Comparison of ENCODE assay signal across 8 cellular contexts in the genomic region with DNA sequence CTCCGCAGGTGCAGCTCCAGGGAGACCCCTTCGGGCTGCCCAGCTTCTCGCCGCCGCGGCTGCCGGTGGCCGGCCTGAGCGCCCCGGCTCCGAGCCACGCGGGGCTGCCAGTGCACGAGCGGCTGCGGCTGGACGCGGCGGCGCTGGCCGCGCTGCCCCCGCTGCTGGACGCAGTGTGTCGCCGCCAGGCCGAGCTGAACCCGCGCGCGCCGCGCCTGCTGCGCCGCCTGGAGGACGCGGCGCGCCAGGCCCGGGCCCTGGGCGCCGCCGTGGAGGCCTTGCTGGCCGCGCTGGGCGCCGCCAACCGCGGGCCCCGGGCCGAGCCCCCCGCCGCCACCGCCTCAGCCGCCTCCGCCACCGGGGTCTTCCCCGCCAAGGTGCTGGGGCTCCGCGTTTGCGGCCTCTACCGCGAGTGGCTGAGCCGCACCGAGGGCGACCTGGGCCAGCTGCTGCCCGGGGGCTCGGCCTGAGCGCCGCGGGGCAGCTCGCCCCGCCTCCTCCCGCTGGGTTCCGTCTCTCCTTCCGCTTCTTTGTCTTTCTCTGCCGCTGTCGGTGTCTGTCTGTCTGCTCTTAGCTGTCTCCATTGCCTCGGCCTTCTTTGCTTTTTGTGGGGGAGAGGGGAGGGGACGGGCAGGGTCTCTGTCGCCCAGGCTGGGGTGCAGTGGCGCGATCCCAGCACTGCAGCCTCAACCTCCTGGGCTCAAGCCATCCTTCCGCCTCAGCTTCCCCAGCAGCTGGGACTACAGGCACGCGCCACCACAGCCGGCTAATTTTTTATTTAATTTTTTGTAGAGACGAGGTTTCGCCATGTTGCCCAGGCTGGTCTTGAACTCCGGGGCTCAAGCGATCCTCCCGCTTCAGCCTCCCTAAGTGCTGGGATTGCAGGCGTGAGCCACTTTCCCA. TPM values are rescaled to one million over a fixed set of nuclear protein-coding genes. Genes with fewer than 3 reads are reported as not detected.
A peak's percentile ranks its signal among the peaks of the same experiment; 100 is the strongest.
DNase-seq lines count a peak whose midpoint lies in the region; ATAC-seq, FAIRE-seq and TF ChIP-seq lines count a peak whose summit lies in the region.

No MANE protein-coding gene starts in this region.

- H3K4me2 ChIP-seq in H1 (ENCODE audit: insufficient read depth in 1 of 2, low read depth in 2 of 2, low read length in 2 of 2): peak overlapping the region; percentile 53 to 82

- H4K8ac ChIP-seq in H1 (ENCODE audit: extremely low read depth, insufficient read depth, low read length): no peak overlapping the region; the same call in 1 of the 2 replicates

- peak; percentile 57 for TF ChIP-seq POLR2A in NB4 (IDR thresholded peaks at IDR 0.05; ENCODE audit: extremely low read depth, insufficient read length)
- no peak for TF ChIP-seq POLR2A in H1 (IDR thresholded peaks at IDR 0.05; ENCODE audit: control extremely low read depth in 1 of 2, low read depth in 2 of 2, low read length in 2 of 2)

- no peaks in the 10 kb centered on the region for H3K79me2 ChIP-seq in H1 (ENCODE audit: control insufficient read depth in 1 of 2, insufficient read depth in 2 of 2, low read length in 2 of 2)

- peaks cover 4% of the 10 kb centered on the region; the same call in 1 of the 2 replicates for H3K23me2 ChIP-seq in H1 (ENCODE audit: low read depth, low read length)

- H3K14ac ChIP-seq in H1 (ENCODE audit: insufficient read length): no peak overlapping the region

- H3K27ac Mint-ChIP-seq in activated CD4-positive, alpha-beta memory T cell treated with anti-CD3 and anti-CD28 coated beads, Interleukin-2, amount 10 ng/mL, durations not matched to agents 7 days and 5 days: peak overlapping the region; percentile 94
- H3K27ac Mint-ChIP-seq in stimulated activated naive B cell treated with anti-CD40 and anti-IgM and Interleukin-4, amounts not matched to agents 10 μg/mL and 1 μg/mL and 100 μg/mL, for 72 hours: peak overlapping the region; percentile 98

- H3K56ac ChIP-seq in H1 (replicated peaks; ENCODE audit: insufficient read length, low read depth, low read length): no peak overlapping the region

- no peak overlapping the region; the same call in 1 of the 2 replicates for H2BK20ac ChIP-seq in H1 (ENCODE audit: low read length)

- H2AFZ ChIP-seq in H1 (ENCODE audit: low read length): no peak overlapping the region; the same call in 1 of the 2 replicates

- H3K18ac ChIP-seq in H1 (ENCODE audit: extremely low read depth, low read length): peak overlapping the region; percentile 78

- no peaks in the 10 kb centered on the region for H3K27me3 Mint-ChIP-seq in activated CD4-positive, alpha-beta memory T cell treated with anti-CD3 and anti-CD28 coated beads, Interleukin-2, amount 10 ng/mL, durations not matched to agents 7 days and 5 days
- H3K27me3 Mint-ChIP-seq in stimulated activated naive B cell treated with anti-CD40 and anti-IgM and Interleukin-4, amounts not matched to agents 10 μg/mL and 1 μg/mL and 100 μg/mL, for 72 hours: no peaks in the 10 kb centered on the region

- peak overlapping the region; percentile 60; the same call in 1 of the 2 replicates for H2BK12ac ChIP-seq in H1 (ENCODE audit: low read depth, low read length)

- peak overlapping the region; percentile 6; the same call in 1 of the 2 replicates for H2BK5ac ChIP-seq in H1 (ENCODE audit: low read depth, low read length)

- FAIRE-seq in H1 (lab: Jason Lieb, UNC): no peak

- ATAC-seq in GM21526 (IDR thresholded peaks at IDR 0.05; ENCODE audit: low FRiP score, unreplicated experiment) (peak; percentile 48), HG02884 (IDR thresholded peaks at IDR 0.05; ENCODE audit: unreplicated experiment) (no peak)
- ATAC-seq in stimulated activated naive B cell treated with anti-CD40 and anti-IgM and Interleukin-4, amounts not matched to agents 10 μg/mL and 1 μg/mL and 100 μg/mL, for 72 hours (replicated peaks): peak; percentile 80 to 84

- peaks cover 0 to 19% (median 3%) of the 10 kb centered on the region in 4 experiments; a peak in 4 of 7 replicates for H3K27me3 ChIP-seq in H1 (replicated peaks in 1 of 4; ENCODE audit: control insufficient read depth in 3 of 4, extremely low read depth in 1 of 4, insufficient read depth in 3 of 4, low read length in 3 of 4)

- H3K9me3 ChIP-seq in H1 (ENCODE audit: insufficient read depth in 2 of 2, low read depth in 1 of 2, low read length in 1 of 2): no peaks in the 10 kb centered on the region

- peak overlapping the region; percentile 18; the same call in 1 of the 2 replicates for H3K27ac ChIP-seq in H1 (ENCODE audit: low read depth, low read length)

- TF ChIP-seq EP300 in H1 (IDR thresholded peaks at IDR 0.05; ENCODE audit: borderline replicate concordance in 1 of 2, low read depth in 2 of 2, low read length in 2 of 2): 0 out of 3 replicates have a peak, but pooled peaks of 1 of the 2 experiments have one; percentile 8

- no peak overlapping the region for H3K23ac ChIP-seq in H1 (ENCODE audit: insufficient read length)

- H3K4me1 ChIP-seq in H1 (replicated peaks in 1 of 4; ENCODE audit: control insufficient read depth in 3 of 4, insufficient read depth in 4 of 4, low read length in 3 of 4): peaks cover 2 to 5% (median 4%) of the 10 kb centered on the region in 4 experiments; a peak in 5 of 7 replicates

- H3K4me3 ChIP-seq in NB4 (ENCODE audit: low read depth, low read length) (peak overlapping the region; percentile 61), H1 (ENCODE audit: extremely low read depth in 1 of 4, insufficient read depth in 2 of 4, low read depth in 3 of 4, low read length in 4 of 4) (peak overlapping the region; percentile 42 to 67 (median 53))

- TF ChIP-seq CTCF in NB4 (IDR thresholded peaks at IDR 0.05; ENCODE audit: low read depth, low read length) (no peak), H1 (IDR thresholded peaks at IDR 0.05; ENCODE audit: control extremely low read depth in 1 of 3, insufficient read depth in 1 of 3, low read depth in 1 of 3, low read length in 3 of 3) (peak; percentile 43 to 72 (median 69))

- no peak overlapping the region for H3K4ac ChIP-seq in H1 (replicated peaks; ENCODE audit: insufficient read length, low read depth, low read length)

- no peaks in the 10 kb centered on the region for H3K36me3 ChIP-seq in H1 (ENCODE audit: control insufficient read depth in 2 of 4, insufficient read depth in 4 of 4, low read length in 3 of 4)

- peak in 1 of 2 experiments; percentile 51; a peak in 2 of 4 replicates for TF ChIP-seq RAD21 in H1 (IDR thresholded peaks at IDR 0.05 in 1 of 2, conservative IDR thresholded peaks at IDR 0.05 in 1 of 2; ENCODE audit: low read depth in 2 of 2, low read length in 2 of 2)

- no peak overlapping the region; the same call in 1 of the 2 replicates for H2BK15ac ChIP-seq in H1 (ENCODE audit: low read length)

- CTCF ChIA-PET in activated CD4-positive, alpha-beta memory T cell treated with anti-CD3 and anti-CD28 coated beads, Interleukin-2, amount 10 ng/mL, durations not matched to agents 7 days and 5 days (lab: Charles Lee): interaction anchor here (0.6 to 3.9 kb wide), 20 partner anchors 9 to 275 kb away, joined by 3 to 96 read pairs (median 8); partner anchors contain the start of genes BCL7C, FBRS and PHKG2
- CTCF ChIA-PET in H1 (lab: Charles Lee; ENCODE audit: partially characterized antibody): interaction anchor here (0.9 to 6.4 kb wide), 19 partner anchors 8 to 128 kb away, joined by 3 to 69 read pairs (median 5); no protein-coding TSS in a partner anchor

- peak overlapping the region; percentile 91 for H3K4me3 Mint-ChIP-seq in activated CD4-positive, alpha-beta memory T cell treated with anti-CD3 and anti-CD28 coated beads, Interleukin-2, amount 10 ng/mL, durations not matched to agents 7 days and 5 days
- peak overlapping the region; percentile 90 to 97 for H3K4me3 Mint-ChIP-seq in stimulated activated naive B cell treated with anti-CD40 and anti-IgM and Interleukin-4, amounts not matched to agents 10 μg/mL and 1 μg/mL and 100 μg/mL, for 72 hours

- H4K91ac ChIP-seq in H1 (replicated peaks; ENCODE audit: insufficient read length, low read length): peak overlapping the region; percentile 61

- no peaks in the 10 kb centered on the region for H3K79me1 ChIP-seq in H1 (ENCODE audit: low read depth, low read length)

- H3K36me3 Mint-ChIP-seq in activated CD4-positive, alpha-beta memory T cell treated with anti-CD3 and anti-CD28 coated beads, Interleukin-2, amount 10 ng/mL, durations not matched to agents 7 days and 5 days (ENCODE audit: low read depth): no peaks in the 10 kb centered on the region
- peaks cover 4% of the 10 kb centered on the region in 2 donors for H3K36me3 Mint-ChIP-seq in stimulated activated naive B cell treated with anti-CD40 and anti-IgM and Interleukin-4, amounts not matched to agents 10 μg/mL and 1 μg/mL and 100 μg/mL, for 72 hours

- peak overlapping the region in 3 of 4 experiments; percentile 51 to 82 (median 70); a peak in 5 of 7 replicates for H3K9ac ChIP-seq in H1 (replicated peaks in 1 of 4; ENCODE audit: extremely low read depth in 1 of 4, low read depth in 3 of 4, low read length in 3 of 4)

- 16% methylated on average over 42 of the region's 93 CpGs; no CpG with 5 or more reads in 1 of the 2 experiments for WGBS in H1 (ENCODE audit: extremely low coverage in 1 of 2, insufficient coverage in 1 of 2, insufficient read length in 1 of 2, insufficient replicate concordance in 2 of 2, low coverage in 1 of 2, low lambda C conversion rate in 2 of 2, missing lambda C conversion rate in 1 of 2), 2 experiments

- peaks cover 44% of the 10 kb centered on the region for H3K4me1 Mint-ChIP-seq in activated CD4-positive, alpha-beta memory T cell treated with anti-CD3 and anti-CD28 coated beads, Interleukin-2, amount 10 ng/mL, durations not matched to agents 7 days and 5 days
- H3K4me1 Mint-ChIP-seq in stimulated activated naive B cell treated with anti-CD40 and anti-IgM and Interleukin-4, amounts not matched to agents 10 μg/mL and 1 μg/mL and 100 μg/mL, for 72 hours: peaks cover 16 to 37% of the 10 kb centered on the region in 2 donors

- peaks cover 3% of the 10 kb centered on the region for H3K9me3 Mint-ChIP-seq in activated CD4-positive, alpha-beta memory T cell treated with anti-CD3 and anti-CD28 coated beads, Interleukin-2, amount 10 ng/mL, durations not matched to agents 7 days and 5 days
- peaks cover 4 to 8% of the 10 kb centered on the region in 2 donors for H3K9me3 Mint-ChIP-seq in stimulated activated naive B cell treated with anti-CD40 and anti-IgM and Interleukin-4, amounts not matched to agents 10 μg/mL and 1 μg/mL and 100 μg/mL, for 72 hours

- no peaks in the 10 kb centered on the region for H4K20me1 ChIP-seq in H1 (replicated peaks in 1 of 2; ENCODE audit: control insufficient read depth in 1 of 2, insufficient read depth in 2 of 2, low read length in 2 of 2)

- DNase-seq in EH (ENCODE audit: low read depth) (peak; percentile 72), NB4 (ENCODE audit: low read depth) (peak; percentile 79), H1 (ENCODE audit: low read depth in 1 of 2, low spot score in 2 of 2) (peak in 1 of 2 experiments; percentile 81), medulla oblongata (ENCODE audit: extremely low spot score) (peak; percentile 64)
- DNase-seq in activated CD4-positive, alpha-beta memory T cell treated with anti-CD3 and anti-CD28 coated beads, Interleukin-2, amount 10 ng/mL, durations not matched to agents 7 days and 5 days: peak; percentile 64
- peak; percentile 51 for DNase-seq in stimulated activated naive B cell treated with anti-CD40 and anti-IgM and Interleukin-4, amounts not matched to agents 10 μg/mL and 1 μg/mL and 100 μg/mL, for 72 hours

- peak overlapping the region; percentile 23 for H4K5ac ChIP-seq in H1 (ENCODE audit: insufficient read length, low read depth, low read length)

- POLR2A ChIA-PET in activated CD4-positive, alpha-beta memory T cell treated with anti-CD3 and anti-CD28 coated beads, Interleukin-2, amount 10 ng/mL, durations not matched to agents 7 days and 5 days (lab: Charles Lee): interaction anchor here (0.7 to 4.4 kb wide), 20 partner anchors 10 to 971 kb away, joined by 3 to 75 read pairs (median 5); partner anchors contain the start of genes BCL7C, FUS, ORAI3 and PHKG2
- POLR2A ChIA-PET in H1 (lab: Charles Lee; ENCODE audit: partially characterized antibody): interaction anchor here (0.6 to 2.7 kb wide), 16 partner anchors 9 to 244 kb away, joined by 3 to 23 read pairs (median 4); partner anchors contain the start of genes BCL7C, FBRS and FBXL19

- no peak overlapping the region for H2BK120ac ChIP-seq in H1 (replicated peaks; ENCODE audit: low read depth, low read length)

- H2AK5ac ChIP-seq in H1 (ENCODE audit: low read depth, low read length): peak overlapping the region; percentile 29; the same call in 1 of the 2 replicates

RNA-seq across cellular contexts. Expression of gene CTF1, which starts 5.9 kb away (rescaled TPM):
- total RNA-seq in activated CD4-positive, alpha-beta memory T cell treated with anti-CD3 and anti-CD28 coated beads, Interleukin-2, amount 10 ng/mL, durations not matched to agents 7 days and 5 days: under 1 TPM; 0.20 to 0.25 TPM
- 0.77 and 0.97 TPM in 2 replicates for total RNA-seq in H1 (2021; fragmentation: NEBNext Ultra II Directional; extraction: Animal tissue kit (Norgen Biotek cat#: 25700))
- 3.4 and 5.0 TPM in 2 replicates for polyA plus RNA-seq in H1 (2011; rRNA removed)
- 1.3 TPM for polyA plus RNA-seq in H1 (2011; cell fraction: cytosol; rRNA removed)
- polyA plus RNA-seq in H1 (2011; cell fraction: nucleus; rRNA removed): 3.2 TPM
- polyA plus RNA-seq in H1 (2012, experiment 1 of 2): 0.50 to 1.1 TPM (median 1.00 TPM) in 4 replicates
- polyA plus RNA-seq in H1 (2012, experiment 2 of 2): 1.0 TPM
- 1.3 TPM for polyA plus RNA-seq in H1 (2013, experiment 1 of 2)
- polyA plus RNA-seq in H1 (2013, experiment 2 of 2): 1.6 TPM
- 0.71 and 1.3 TPM in 2 replicates for polyA minus RNA-seq in H1 (2011; rRNA and poly(A)+ RNA removed)
- polyA minus RNA-seq in H1 (2011; cell fraction: cytosol; rRNA and poly(A)+ RNA removed): 0.66 TPM
- 2.3 TPM for polyA minus RNA-seq in H1 (2011; cell fraction: nucleus; rRNA and poly(A)+ RNA removed)

RNA-seq across cellular contexts. Expression of gene BCL7C, which starts 8.4 kb away (rescaled TPM):
- 10 to 100 TPM; 22.3 to 23.5 TPM for total RNA-seq in activated CD4-positive, alpha-beta memory T cell treated with anti-CD3 and anti-CD28 coated beads, Interleukin-2, amount 10 ng/mL, durations not matched to agents 7 days and 5 days
- total RNA-seq in H1 (2021; fragmentation: NEBNext Ultra II Directional; extraction: Animal tissue kit (Norgen Biotek cat#: 25700)): 16.5 and 17.2 TPM in 2 replicates
- polyA plus RNA-seq in H1 (2011; rRNA removed): 8.6 and 10.9 TPM in 2 replicates
- 11.8 TPM for polyA plus RNA-seq in H1 (2011; cell fraction: cytosol; rRNA removed)
- polyA plus RNA-seq in H1 (2011; cell fraction: nucleus; rRNA removed): 9.4 TPM
- polyA plus RNA-seq in H1 (2012, experiment 1 of 2): 7.8 to 12.6 TPM (median 11.7 TPM) in 4 replicates
- 8.9 TPM for polyA plus RNA-seq in H1 (2012, experiment 2 of 2)
- 19.0 TPM for polyA plus RNA-seq in H1 (2013, experiment 1 of 2)
- polyA plus RNA-seq in H1 (2013, experiment 2 of 2): 19.9 TPM
- 1.2 and 1.8 TPM in 2 replicates for polyA minus RNA-seq in H1 (2011; rRNA and poly(A)+ RNA removed)
- 5.0 TPM for polyA minus RNA-seq in H1 (2011; cell fraction: cytosol; rRNA and poly(A)+ RNA removed)
- polyA minus RNA-seq in H1 (2011; cell fraction: nucleus; rRNA and poly(A)+ RNA removed): 4.0 TPM

RNA-seq across cellular contexts. Expression of gene FBXL19, which starts 21.1 kb away (rescaled TPM):
- 10 to 100 TPM; 25.8 to 27.2 TPM for total RNA-seq in activated CD4-positive, alpha-beta memory T cell treated with anti-CD3 and anti-CD28 coated beads, Interleukin-2, amount 10 ng/mL, durations not matched to agents 7 days and 5 days
- 72.2 and 74.8 TPM in 2 replicates for total RNA-seq in H1 (2021; fragmentation: NEBNext Ultra II Directional; extraction: Animal tissue kit (Norgen Biotek cat#: 25700))
- polyA plus RNA-seq in H1 (2011; rRNA removed): 47.2 and 77.3 TPM in 2 replicates
- polyA plus RNA-seq in H1 (2011; cell fraction: cytosol; rRNA removed): 36.7 TPM
- 70.9 TPM for polyA plus RNA-seq in H1 (2011; cell fraction: nucleus; rRNA removed)
- polyA plus RNA-seq in H1 (2012, experiment 1 of 2): 35.8 to 54.6 TPM (median 48.7 TPM) in 4 replicates
- 41.4 TPM for polyA plus RNA-seq in H1 (2012, experiment 2 of 2)
- 42.8 TPM for polyA plus RNA-seq in H1 (2013, experiment 1 of 2)
- 45.1 TPM for polyA plus RNA-seq in H1 (2013, experiment 2 of 2)
- 9.9 and 13.9 TPM in 2 replicates for polyA minus RNA-seq in H1 (2011; rRNA and poly(A)+ RNA removed)
- 46.6 TPM for polyA minus RNA-seq in H1 (2011; cell fraction: cytosol; rRNA and poly(A)+ RNA removed)
- polyA minus RNA-seq in H1 (2011; cell fraction: nucleus; rRNA and poly(A)+ RNA removed): 25.4 TPM

RNA-seq across cellular contexts. Expression of gene ORAI3, which starts 46.5 kb away (rescaled TPM):
- total RNA-seq in activated CD4-positive, alpha-beta memory T cell treated with anti-CD3 and anti-CD28 coated beads, Interleukin-2, amount 10 ng/mL, durations not matched to agents 7 days and 5 days: 10 to 100 TPM; 30.3 to 33.6 TPM
- 8.7 and 10.0 TPM in 2 replicates for total RNA-seq in H1 (2021; fragmentation: NEBNext Ultra II Directional; extraction: Animal tissue kit (Norgen Biotek cat#: 25700))
- polyA plus RNA-seq in H1 (2011; rRNA removed): 24.5 and 26.8 TPM in 2 replicates
- 15.8 TPM for polyA plus RNA-seq in H1 (2011; cell fraction: cytosol; rRNA removed)
- polyA plus RNA-seq in H1 (2011; cell fraction: nucleus; rRNA removed): 15.7 TPM
- 6.0 to 11.3 TPM (median 9.0 TPM) in 4 replicates for polyA plus RNA-seq in H1 (2012, experiment 1 of 2)
- polyA plus RNA-seq in H1 (2012, experiment 2 of 2): 10.6 TPM
- polyA plus RNA-seq in H1 (2013, experiment 1 of 2): 10.8 TPM
- 13.1 TPM for polyA plus RNA-seq in H1 (2013, experiment 2 of 2)
- polyA minus RNA-seq in H1 (2011; rRNA and poly(A)+ RNA removed): 11.8 and 13.4 TPM in 2 replicates
- polyA minus RNA-seq in H1 (2011; cell fraction: cytosol; rRNA and poly(A)+ RNA removed): 6.5 TPM
- 8.5 TPM for polyA minus RNA-seq in H1 (2011; cell fraction: nucleus; rRNA and poly(A)+ RNA removed)

RNA-seq across cellular contexts. Expression of gene SETD1A, which starts 55.2 kb away (rescaled TPM):
- 10 to 100 TPM; 18.8 to 20.3 TPM for total RNA-seq in activated CD4-positive, alpha-beta memory T cell treated with anti-CD3 and anti-CD28 coated beads, Interleukin-2, amount 10 ng/mL, durations not matched to agents 7 days and 5 days
- total RNA-seq in H1 (2021; fragmentation: NEBNext Ultra II Directional; extraction: Animal tissue kit (Norgen Biotek cat#: 25700)): 29.0 and 29.6 TPM in 2 replicates
- polyA plus RNA-seq in H1 (2011; rRNA removed): 4.8 and 8.3 TPM in 2 replicates
- 3.2 TPM for polyA plus RNA-seq in H1 (2011; cell fraction: cytosol; rRNA removed)
- 20.7 TPM for polyA plus RNA-seq in H1 (2011; cell fraction: nucleus; rRNA removed)
- 23.3 to 31.8 TPM (median 27.5 TPM) in 4 replicates for polyA plus RNA-seq in H1 (2012, experiment 1 of 2)
- 13.9 TPM for polyA plus RNA-seq in H1 (2012, experiment 2 of 2)
- 18.4 TPM for polyA plus RNA-seq in H1 (2013, experiment 1 of 2)
- 18.0 TPM for polyA plus RNA-seq in H1 (2013, experiment 2 of 2)
- polyA minus RNA-seq in H1 (2011; rRNA and poly(A)+ RNA removed): 3.2 and 4.1 TPM in 2 replicates
- 8.7 TPM for polyA minus RNA-seq in H1 (2011; cell fraction: cytosol; rRNA and poly(A)+ RNA removed)
- 9.1 TPM for polyA minus RNA-seq in H1 (2011; cell fraction: nucleus; rRNA and poly(A)+ RNA removed)
